16 cellular contexts compared by ENCODE assay signal in the genomic region with DNA sequence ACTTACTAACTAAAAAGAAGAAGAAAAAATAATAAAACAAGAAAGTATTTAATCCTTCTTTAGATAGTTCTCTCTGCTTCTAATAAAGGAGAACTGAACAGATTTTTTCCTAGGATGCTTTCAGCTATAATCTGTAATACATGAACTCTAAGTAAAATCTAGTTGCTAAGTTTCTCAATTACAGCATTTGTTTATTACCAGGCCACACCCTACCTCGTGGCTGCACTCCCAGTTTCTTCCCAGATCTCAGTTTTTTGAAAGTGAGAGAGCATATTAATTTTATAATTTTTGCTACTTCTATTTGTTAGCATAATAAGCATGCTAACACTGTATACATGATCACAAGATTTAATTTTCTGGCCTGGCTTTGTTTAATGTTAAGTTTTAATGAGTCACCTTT.
"Had no signal": no experiment of that assay in that cellular context is flagged by ENCODE, and none has a peak within 500 bp of the region (broad histone marks: within the 10 kb centered on the region; RNA-seq: fewer than 3 reads in every experiment).

No MANE protein-coding gene starts in this region.

- H3K27ac ChIP-seq: epithelial cell of prostate, gastrocnemius medialis, neutrophil, thoracic aorta had no signal

- H3K27me3 ChIP-seq: gastrocnemius medialis, neutrophil had no signal

- DNase-seq: activated CD4-positive, alpha-beta T cell treated with anti-CD3 and anti-CD28 coated beads, Interleukin-2, amount 50 U/mL, for 4 hours; activated naive CD4-positive, alpha-beta T cell; activated naive CD8-positive, alpha-beta T cell treated with anti-CD3 and anti-CD28 coated beads, Interleukin-2, amount 10 ng/mL, durations not matched to agents 7 days and 5 days; activated T-cell treated with anti-CD3 and anti-CD28 coated beads for 4 hours; cerebellar nuclear complex; effector CD8-positive, alpha-beta T cell; naive thymus-derived CD8-positive, alpha-beta T cell; posterior cingulate gyrus; stimulated activated naive CD8-positive, alpha-beta T cell treated with anti-CD3 and anti-CD28 coated beads, Interleukin-15, amount 100 ng/mL, for 72 hours had no signal

- H3K4me3 ChIP-seq: gastrocnemius medialis, lung, thoracic aorta had no signal

- H3K9me3 ChIP-seq: gastrocnemius medialis, neutrophil, thoracic aorta had no signal

- H3K36me3 ChIP-seq: gastrocnemius medialis, neutrophil, thoracic aorta had no signal

- H3K4me1 ChIP-seq: gastrocnemius medialis had no signal

- FAIRE-seq: keratinocyte had no signal

- ATAC-seq: activated CD4-positive, CD25-positive, alpha-beta regulatory T cell treated with anti-CD3 and anti-CD28 coated beads, Interleukin-2, amount 50 U/mL, for 24 hours; gastrocnemius medialis; naive thymus-derived CD8-positive, alpha-beta T cell; stimulated activated naive CD8-positive, alpha-beta T cell treated with anti-CD3 and anti-CD28 coated beads, Interleukin-15, amount 100 ng/mL, for 72 hours had no signal
